In genomic region chr2:59693176-59693959, GRCh38 we compare ENCODE assay signal across 23 cellular contexts.
DNase-seq lines count a peak whose midpoint lies in the region; FAIRE-seq lines count a peak whose summit lies in the region.
"Had no signal": no experiment of that assay in that cellular context is flagged by ENCODE, and none has a peak within 500 bp of the region (broad histone marks: within the 10 kb centered on the region; RNA-seq: fewer than 3 reads in every experiment).

No MANE protein-coding gene starts in this region.

- no peak overlapping the region for H3K27ac ChIP-seq in small intestine (ENCODE audit: low read depth in 1 of 2, low read length in 1 of 2)
- H3K27ac ChIP-seq: C4-2B, HL-60, Peyer's patch, SJSA1 had no signal

- DNase-seq in NCI-H2171 treated with DMSO at 0.1 percent for 48 hours (lab: John Stamatoyannopoulos, UW) (peak; percentile 27), NCI-H2171 (lab: John Stamatoyannopoulos, UW) (no peak), NCI-H510A treated with DMSO at 0.1 percent for 48 hours (lab: John Stamatoyannopoulos, UW) (peak; percentile 41), small intestine (no peak), GM19238 (ENCODE audit: insufficient read length, low spot score) (no peak), iPS-NIHi11 (ENCODE audit: low spot score) (no peak), Ammon's horn (ENCODE audit: low spot score) (no peak)
- DNase-seq: AML-193; CD8-positive, alpha-beta memory T cell; DMS79; H7; MM.1S; NCI-H1694; NCI-H2081; NCI-H748 treated with DMSO at 0.1 percent for 48 hours; Peyer's patch had no signal

- no peak overlapping the region for H3K4me3 ChIP-seq in small intestine (ENCODE audit: low read depth in 1 of 2, low read length in 2 of 2)
- H3K4me3 ChIP-seq: GM12878, K562, Peyer's patch, SJSA1 had no signal

- H3K9me3 ChIP-seq in small intestine (ENCODE audit: control insufficient read depth, low read depth) = peaks cover 1% of the 10 kb centered on the region
- H3K9me3 ChIP-seq: Peyer's patch, SJSA1 had no signal

- no peaks in the 10 kb centered on the region for H3K36me3 ChIP-seq in small intestine (ENCODE audit: control insufficient read depth in 2 of 2, insufficient read depth in 2 of 2, low read length in 2 of 2)
- H3K36me3 ChIP-seq: Peyer's patch, SJSA1 had no signal

- no peaks in the 10 kb centered on the region for H3K27me3 ChIP-seq in small intestine (ENCODE audit: control insufficient read depth in 2 of 2, insufficient read depth in 2 of 2, low read length in 2 of 2)
- H3K27me3 ChIP-seq: Peyer's patch, SJSA1 had no signal

- 41 to 59% (median 53%) methylated on average over 2 of the region's 2 CpGs for WGBS in small intestine, 3 donors

- H3K4me1 ChIP-seq in small intestine (ENCODE audit: control insufficient read depth in 2 of 2, insufficient read depth in 1 of 2, low read depth in 1 of 2, low read length in 1 of 2) = no peaks in the 10 kb centered on the region
- H3K4me1 ChIP-seq: Peyer's patch, SJSA1 had no signal

- FAIRE-seq in endometrium (lab: Jason Lieb, UNC) (peak; percentile 91), small intestine (lab: Jason Lieb, UNC) (peak; percentile 78)
- FAIRE-seq: GM12878, HepG2, K562 had no signal

Comparison
In these comparisons a context has a peak if more than half of its experiments do, and no peak if none do; other contexts are left out.
1. DNase-seq: peak in NCI-H2171 treated with DMSO at 0.1 percent for 48 hours (single experiment) and NCI-H510A treated with DMSO at 0.1 percent for 48 hours (single experiment); none in NCI-H2171 (single experiment), small intestine (single experiment), GM19238 (single experiment), iPS-NIHi11 (single experiment) and Ammon's horn (single experiment).